ENCODE assay signal across 2 cellular contexts in the genomic region with DNA sequence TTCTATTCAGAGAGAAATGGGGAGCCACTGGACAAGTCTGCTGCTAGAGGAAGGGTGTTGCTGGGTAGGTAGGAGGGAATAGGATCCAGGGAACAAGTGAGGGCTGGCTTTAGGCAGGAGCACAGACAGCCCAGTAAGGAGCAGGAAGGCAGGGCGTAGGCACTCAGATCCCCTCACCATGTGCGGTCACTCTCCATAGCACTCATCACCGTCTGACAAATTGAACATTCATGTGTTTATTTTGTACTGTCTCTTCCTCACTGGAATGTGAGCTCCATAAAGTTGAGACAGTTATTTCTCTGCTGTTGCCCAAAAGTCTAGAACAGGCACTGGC.
TF ChIP-seq lines count a peak whose summit lies in the region.

No MANE protein-coding gene starts in this region.

TF ChIP-seq in SK-N-SH, 30 proteins besides CTCF, POLR2A, EP300 and RAD21 (continued from another document):
- TF ChIP-seq, protein P1, sequence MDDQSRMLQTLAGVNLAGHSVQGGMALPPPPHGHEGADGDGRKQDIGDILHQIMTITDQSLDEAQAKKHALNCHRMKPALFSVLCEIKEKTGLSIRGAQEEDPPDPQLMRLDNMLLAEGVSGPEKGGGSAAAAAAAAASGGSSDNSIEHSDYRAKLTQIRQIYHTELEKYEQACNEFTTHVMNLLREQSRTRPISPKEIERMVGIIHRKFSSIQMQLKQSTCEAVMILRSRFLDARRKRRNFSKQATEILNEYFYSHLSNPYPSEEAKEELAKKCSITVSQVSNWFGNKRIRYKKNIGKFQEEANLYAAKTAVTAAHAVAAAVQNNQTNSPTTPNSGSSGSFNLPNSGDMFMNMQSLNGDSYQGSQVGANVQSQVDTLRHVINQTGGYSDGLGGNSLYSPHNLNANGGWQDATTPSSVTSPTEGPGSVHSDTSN (IDR thresholded peaks at IDR 0.05) = no peak
- TF ChIP-seq, protein P2, sequence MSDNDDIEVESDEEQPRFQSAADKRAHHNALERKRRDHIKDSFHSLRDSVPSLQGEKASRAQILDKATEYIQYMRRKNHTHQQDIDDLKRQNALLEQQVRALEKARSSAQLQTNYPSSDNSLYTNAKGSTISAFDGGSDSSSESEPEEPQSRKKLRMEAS (IDR thresholded peaks at IDR 0.05; ENCODE audit: low read depth) = no peak
- no peak for TF ChIP-seq FOXJ3 (CRISPR knock-in tag; IDR thresholded peaks at IDR 0.05)
- no peak for TF ChIP-seq ELF1 (IDR thresholded peaks at IDR 0.05)
- TF ChIP-seq RFX5 (IDR thresholded peaks at IDR 0.05; ENCODE audit: low read length) = no peak
- TF ChIP-seq USF2 (IDR thresholded peaks at IDR 0.05; ENCODE audit: borderline replicate concordance, low read depth, low read length) = no peak
- no peak for TF ChIP-seq FOSL2 (IDR thresholded peaks at IDR 0.05; ENCODE audit: borderline replicate concordance, low read depth)
- TF ChIP-seq TAF1 (IDR thresholded peaks at IDR 0.05; ENCODE audit: borderline replicate concordance, low read depth, low read length) = no peak
- no peak for TF ChIP-seq CHD2 (IDR thresholded peaks at IDR 0.05; ENCODE audit: low read length, partially characterized antibody)
- no peak for TF ChIP-seq TCF12 (IDR thresholded peaks at IDR 0.05)
- TF ChIP-seq, protein P3, sequence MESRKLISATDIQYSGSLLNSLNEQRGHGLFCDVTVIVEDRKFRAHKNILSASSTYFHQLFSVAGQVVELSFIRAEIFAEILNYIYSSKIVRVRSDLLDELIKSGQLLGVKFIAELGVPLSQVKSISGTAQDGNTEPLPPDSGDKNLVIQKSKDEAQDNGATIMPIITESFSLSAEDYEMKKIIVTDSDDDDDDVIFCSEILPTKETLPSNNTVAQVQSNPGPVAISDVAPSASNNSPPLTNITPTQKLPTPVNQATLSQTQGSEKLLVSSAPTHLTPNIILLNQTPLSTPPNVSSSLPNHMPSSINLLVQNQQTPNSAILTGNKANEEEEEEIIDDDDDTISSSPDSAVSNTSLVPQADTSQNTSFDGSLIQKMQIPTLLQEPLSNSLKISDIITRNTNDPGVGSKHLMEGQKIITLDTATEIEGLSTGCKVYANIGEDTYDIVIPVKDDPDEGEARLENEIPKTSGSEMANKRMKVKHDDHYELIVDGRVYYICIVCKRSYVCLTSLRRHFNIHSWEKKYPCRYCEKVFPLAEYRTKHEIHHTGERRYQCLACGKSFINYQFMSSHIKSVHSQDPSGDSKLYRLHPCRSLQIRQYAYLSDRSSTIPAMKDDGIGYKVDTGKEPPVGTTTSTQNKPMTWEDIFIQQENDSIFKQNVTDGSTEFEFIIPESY (IDR thresholded peaks at IDR 0.05; ENCODE audit: borderline replicate concordance, low read depth) = no peak
- no peak for TF ChIP-seq JUND (IDR thresholded peaks at IDR 0.05)
- TF ChIP-seq IRF3 (IDR thresholded peaks at IDR 0.05; ENCODE audit: low read depth, low read length) = no peak
- TF ChIP-seq REST (IDR thresholded peaks at IDR 0.05; ENCODE audit: low read depth, low read length) = no peak
- TF ChIP-seq GATA2 (CRISPR knock-in tag; IDR thresholded peaks at IDR 0.05) = no peak

TF ChIP-seq in SK-N-SH treated with all-trans-retinoic acid at 6 μM for 48 hours, 23 proteins besides CTCF, POLR2A, EP300 and RAD21 (continued from another document):
- TF ChIP-seq, protein P4, sequence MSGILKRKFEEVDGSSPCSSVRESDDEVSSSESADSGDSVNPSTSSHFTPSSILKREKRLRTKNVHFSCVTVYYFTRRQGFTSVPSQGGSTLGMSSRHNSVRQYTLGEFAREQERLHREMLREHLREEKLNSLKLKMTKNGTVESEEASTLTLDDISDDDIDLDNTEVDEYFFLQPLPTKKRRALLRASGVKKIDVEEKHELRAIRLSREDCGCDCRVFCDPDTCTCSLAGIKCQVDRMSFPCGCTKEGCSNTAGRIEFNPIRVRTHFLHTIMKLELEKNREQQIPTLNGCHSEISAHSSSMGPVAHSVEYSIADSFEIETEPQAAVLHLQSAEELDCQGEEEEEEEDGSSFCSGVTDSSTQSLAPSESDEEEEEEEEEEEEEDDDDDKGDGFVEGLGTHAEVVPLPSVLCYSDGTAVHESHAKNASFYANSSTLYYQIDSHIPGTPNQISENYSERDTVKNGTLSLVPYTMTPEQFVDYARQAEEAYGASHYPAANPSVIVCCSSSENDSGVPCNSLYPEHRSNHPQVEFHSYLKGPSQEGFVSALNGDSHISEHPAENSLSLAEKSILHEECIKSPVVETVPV (CRISPR knock-in tag; IDR thresholded peaks at IDR 0.05) = no peak
- TF ChIP-seq ZNF70 (CRISPR knock-in tag; IDR thresholded peaks at IDR 0.05) (no peak), ZFP30 (CRISPR knock-in tag; IDR thresholded peaks at IDR 0.05) (no peak), POU6F1 (CRISPR knock-in tag; IDR thresholded peaks at IDR 0.05; ENCODE audit: borderline replicate concordance, low read depth) (no peak), ESRRG (CRISPR knock-in tag; IDR thresholded peaks at IDR 0.05) (no peak), OSR1 (CRISPR knock-in tag; IDR thresholded peaks at IDR 0.05) (no peak), TOX (CRISPR knock-in tag; IDR thresholded peaks at IDR 0.05; ENCODE audit: borderline replicate concordance) (no peak), ISL1 (CRISPR knock-in tag; IDR thresholded peaks at IDR 0.05) (no peak), ZFP3 (CRISPR knock-in tag; IDR thresholded peaks at IDR 0.05) (no peak), CREB5 (CRISPR knock-in tag; IDR thresholded peaks at IDR 0.05; ENCODE audit: low read depth) (no peak)
- TF ChIP-seq, protein P5, sequence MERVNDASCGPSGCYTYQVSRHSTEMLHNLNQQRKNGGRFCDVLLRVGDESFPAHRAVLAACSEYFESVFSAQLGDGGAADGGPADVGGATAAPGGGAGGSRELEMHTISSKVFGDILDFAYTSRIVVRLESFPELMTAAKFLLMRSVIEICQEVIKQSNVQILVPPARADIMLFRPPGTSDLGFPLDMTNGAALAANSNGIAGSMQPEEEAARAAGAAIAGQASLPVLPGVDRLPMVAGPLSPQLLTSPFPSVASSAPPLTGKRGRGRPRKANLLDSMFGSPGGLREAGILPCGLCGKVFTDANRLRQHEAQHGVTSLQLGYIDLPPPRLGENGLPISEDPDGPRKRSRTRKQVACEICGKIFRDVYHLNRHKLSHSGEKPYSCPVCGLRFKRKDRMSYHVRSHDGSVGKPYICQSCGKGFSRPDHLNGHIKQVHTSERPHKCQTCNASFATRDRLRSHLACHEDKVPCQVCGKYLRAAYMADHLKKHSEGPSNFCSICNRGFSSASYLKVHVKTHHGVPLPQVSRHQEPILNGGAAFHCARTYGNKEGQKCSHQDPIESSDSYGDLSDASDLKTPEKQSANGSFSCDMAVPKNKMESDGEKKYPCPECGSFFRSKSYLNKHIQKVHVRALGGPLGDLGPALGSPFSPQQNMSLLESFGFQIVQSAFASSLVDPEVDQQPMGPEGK (CRISPR knock-in tag; IDR thresholded peaks at IDR 0.05; ENCODE audit: borderline replicate concordance) = no peak
TF ChIP-seq in SK-N-SH treated with all-trans-retinoic acid at 6 μM for 48 hours: peak in this region for 0.
